Comparison of ENCODE assay signal across 25 cellular contexts in the genomic region with DNA sequence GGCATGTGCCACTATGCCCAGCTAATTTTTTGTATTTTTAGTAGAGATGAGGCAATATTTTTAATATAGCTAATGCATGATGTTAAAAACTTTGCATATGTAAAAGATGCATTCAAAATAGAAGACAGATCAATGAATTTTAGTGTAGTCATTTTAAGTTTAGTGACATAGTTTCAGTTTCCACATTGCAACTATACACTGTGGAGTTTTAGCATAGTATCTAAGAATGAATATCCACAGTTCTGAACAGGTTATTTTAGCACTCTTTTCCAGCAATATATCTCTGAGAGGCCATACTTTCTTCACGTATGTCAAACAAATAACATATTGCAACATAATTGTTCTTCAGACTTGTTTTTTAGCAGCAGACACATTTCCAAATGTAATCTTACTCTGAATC. TPM values are rescaled to one million over a fixed set of nuclear protein-coding genes. Genes with fewer than 3 reads are reported as not detected.
DNase-seq lines count a peak whose midpoint lies in the region; ATAC-seq, FAIRE-seq and TF ChIP-seq lines count a peak whose summit lies in the region.
"Had no signal": no experiment of that assay in that cellular context is flagged by ENCODE, and none has a peak within 500 bp of the region (broad histone marks: within the 10 kb centered on the region; RNA-seq: fewer than 3 reads in every experiment).

No MANE protein-coding gene starts in this region.

- H3K9me3 ChIP-seq in HepG2 (ENCODE audit: low read length) (no peaks in the 10 kb centered on the region), right lobe of liver (no peaks in the 10 kb centered on the region)
- H3K9me3 ChIP-seq: A549; BLaER1 treated with 17β-estradiol and CSF1 and Interleukin-3, amounts not matched to agents 10 nM and 100 nM; SJCRH30 had no signal

- intact Hi-C loops in activated CD4-positive, alpha-beta memory T cell treated with anti-CD3 and anti-CD28 coated beads for 36 hours (cut with micrococcal nuclease): loop anchor here (10.0 kb wide), 1 partner anchor 149 kb away; no protein-coding TSS in a partner anchor
- intact Hi-C loops in HepG2 (cut with micrococcal nuclease; ENCODE audit: unreplicated experiment): no loop called here
- intact Hi-C loops in right lobe of liver (cut with DNase I): no loop called here

- no peak overlapping the region for H3K4me2 ChIP-seq in HepG2 (ENCODE audit: low read depth, low read length)
- H3K4me2 ChIP-seq: A549; BLaER1 treated with 17β-estradiol and CSF1 and Interleukin-3, amounts not matched to agents 10 nM and 100 nM; PC-9 had no signal

- TF ChIP-seq RAD21 in HepG2 (CRISPR knock-in tag; IDR thresholded peaks at IDR 0.05): no peak

- peaks cover 7% of the 10 kb centered on the region for H3K4me1 Mint-ChIP-seq in activated CD4-positive, alpha-beta memory T cell treated with anti-CD3 and anti-CD28 coated beads for 36 hours (ENCODE audit: low read depth)
- peaks cover 6% of the 10 kb centered on the region for H3K4me1 Mint-ChIP-seq in activated CD4-positive, alpha-beta memory T cell treated with anti-CD3 and anti-CD28 coated beads, Interleukin-2, amount 10 ng/mL, durations not matched to agents 7 days and 5 days

- no peaks in the 10 kb centered on the region for H3K36me3 ChIP-seq in HepG2 (replicated peaks in 1 of 2; ENCODE audit: control insufficient read depth in 1 of 2, insufficient read depth in 2 of 2, low read length in 2 of 2)
- H3K36me3 ChIP-seq in right lobe of liver: peaks cover 0 to 69% (median 17%) of the 10 kb centered on the region in 4 donors
- H3K36me3 ChIP-seq: SJCRH30 had no signal

- H3K4me3 ChIP-seq in HepG2 (replicated peaks in 1 of 3; ENCODE audit: insufficient read depth in 1 of 3, low read depth in 2 of 3, low read length in 3 of 3) (no peak overlapping the region), right lobe of liver (no peak overlapping the region), fibroblast of villous mesenchyme (ENCODE audit: low read depth, low read length) (no peak overlapping the region)
- H3K4me3 ChIP-seq: A549; BLaER1 treated with 17β-estradiol and CSF1 and Interleukin-3, amounts not matched to agents 10 nM and 100 nM; PC-9; SJCRH30 had no signal

- H3K79me2 ChIP-seq in HepG2 (ENCODE audit: insufficient read depth, low read length): no peaks in the 10 kb centered on the region

- H3K27me3 ChIP-seq in HepG2 (ENCODE audit: control insufficient read depth in 1 of 2, insufficient read depth in 2 of 2, low read length in 2 of 2) (peaks cover 0 to under 1% of the 10 kb centered on the region in 2 experiments; a peak in 1 of 5 replicates), right lobe of liver (no peaks in the 10 kb centered on the region)
- H3K27me3 ChIP-seq: BLaER1 treated with 17β-estradiol and CSF1 and Interleukin-3, amounts not matched to agents 10 nM and 100 nM; SJCRH30 had no signal

- in situ Hi-C loops in HepG2 (cut with HindIII; ENCODE audit: extremely low pct_ligation_motif_present, low pct_unique_long_range_greater_than_20kb): no loop called here

- TF ChIP-seq EP300 in HepG2 (IDR thresholded peaks at IDR 0.05; ENCODE audit: low read depth in 2 of 2, low read length in 2 of 2): no peak
- TF ChIP-seq EP300 in HepG2 (CRISPR knock-in tag; IDR thresholded peaks at IDR 0.05; ENCODE audit: borderline replicate concordance): no peak

- H3K4me1 ChIP-seq in HepG2 (ENCODE audit: insufficient read depth, low read length): peaks cover 8% of the 10 kb centered on the region; the same call in 1 of the 2 replicates
- peaks cover 0 to 10% (median 0%) of the 10 kb centered on the region in 4 donors for H3K4me1 ChIP-seq in right lobe of liver
- H3K4me1 ChIP-seq: A549; BLaER1 treated with 17β-estradiol and CSF1 and Interleukin-3, amounts not matched to agents 10 nM and 100 nM; SJCRH30 had no signal

- CTCF ChIA-PET in activated CD4-positive, alpha-beta memory T cell treated with anti-CD3 and anti-CD28 coated beads for 36 hours (lab: Charles Lee): interaction anchor here (1.0 to 3.0 kb wide), 3 partner anchors 46 to 192 kb away, joined by 3 to 13 read pairs (median 4); no protein-coding TSS in a partner anchor
- CTCF ChIA-PET in activated CD4-positive, alpha-beta memory T cell treated with anti-CD3 and anti-CD28 coated beads, Interleukin-2, amount 10 ng/mL, durations not matched to agents 7 days and 5 days (lab: Charles Lee): interaction anchor here (0.6 to 1.6 kb wide), 5 partner anchors 8 to 39 kb away, joined by 3 to 4 read pairs (median 4); a partner anchor contains a TSS
- CTCF ChIA-PET in HepG2 (lab: Yijun Ruan, JAX; ENCODE audit: low intra/inter-chr PET ratio, low total read pairs): no interaction called here

- FAIRE-seq in HepG2 (lab: Jason Lieb, UNC): no peak
- FAIRE-seq: A549, D721Med, GM18507, H54 had no signal

- TF ChIP-seq CTCF in HepG2 (CRISPR knock-in tag; IDR thresholded peaks at IDR 0.05): no peak
- TF ChIP-seq CTCF in right lobe of liver (IDR thresholded peaks at IDR 0.05): no peak
- no peak for TF ChIP-seq CTCF in fibroblast of villous mesenchyme (IDR thresholded peaks at IDR 0.05; ENCODE audit: insufficient read depth, low read depth, low read length)

- H3K27me3 Mint-ChIP-seq in activated CD4-positive, alpha-beta memory T cell treated with anti-CD3 and anti-CD28 coated beads for 36 hours: no peaks in the 10 kb centered on the region
- no peaks in the 10 kb centered on the region for H3K27me3 Mint-ChIP-seq in activated CD4-positive, alpha-beta memory T cell treated with anti-CD3 and anti-CD28 coated beads, Interleukin-2, amount 10 ng/mL, durations not matched to agents 7 days and 5 days
- H3K27me3 Mint-ChIP-seq: CD4-positive, alpha-beta T cell had no signal

- no peak for DNase-seq in activated CD4-positive, alpha-beta memory T cell treated with anti-CD3 and anti-CD28 coated beads for 36 hours
- no peak for DNase-seq in activated CD4-positive, alpha-beta memory T cell treated with anti-CD3 and anti-CD28 coated beads, Interleukin-2, amount 10 ng/mL, durations not matched to agents 7 days and 5 days
- DNase-seq in HepG2 (ENCODE audit: low spot score) (no peak), right lobe of liver (no peak), fibroblast of villous mesenchyme (ENCODE audit: low read depth) (peak; percentile 25), GM19238 (ENCODE audit: insufficient read length, low spot score) (no peak)
- DNase-seq: AML-193; CD4-positive, alpha-beta T cell; DMS53; KBM-7; NCI-H1105 treated with DMSO at 0.1 percent for 48 hours; NCI-H2029; NCI-H446 treated with DMSO at 0.1 percent for 48 hours; NCI-H526; NCI-H82; NK-92 treated with Interleukin-12 subunit alpha and Interleukin-12 subunit beta, amount 100 ng/mL, for 24 hours; PC-9; SJCRH30 had no signal

- 36% methylated on average over 1 of the region's 1 CpG for WGBS in HepG2 (ENCODE audit: low lambda C conversion rate)
- 69% methylated on average over 1 of the region's 1 CpG for WGBS in right lobe of liver (ENCODE audit: insufficient coverage, low coverage, low lambda C conversion rate, missing lambda C conversion rate)

- no TSS peak for BruUV-seq in HepG2 (replicated peaks; lab: Mats Ljungman, UMichigan)

- no peak overlapping the region for H2AFZ ChIP-seq in HepG2 (ENCODE audit: low read length)
- H2AFZ ChIP-seq: PC-9 had no signal

- ATAC-seq in HepG2 (no peak), right lobe of liver (no peak), HG03342 (IDR thresholded peaks at IDR 0.05; ENCODE audit: unreplicated experiment) (no peak)
- ATAC-seq: A549, Right ventricle myocardium inferior had no signal

- no peaks in the 10 kb centered on the region for H3K9me3 Mint-ChIP-seq in activated CD4-positive, alpha-beta memory T cell treated with anti-CD3 and anti-CD28 coated beads for 36 hours
- H3K9me3 Mint-ChIP-seq in activated CD4-positive, alpha-beta memory T cell treated with anti-CD3 and anti-CD28 coated beads, Interleukin-2, amount 10 ng/mL, durations not matched to agents 7 days and 5 days: no peaks in the 10 kb centered on the region
- H3K9me3 Mint-ChIP-seq: CD4-positive, alpha-beta T cell had no signal

- peaks cover 45% of the 10 kb centered on the region for H3K36me3 Mint-ChIP-seq in activated CD4-positive, alpha-beta memory T cell treated with anti-CD3 and anti-CD28 coated beads for 36 hours
- peaks cover 63% of the 10 kb centered on the region for H3K36me3 Mint-ChIP-seq in activated CD4-positive, alpha-beta memory T cell treated with anti-CD3 and anti-CD28 coated beads, Interleukin-2, amount 10 ng/mL, durations not matched to agents 7 days and 5 days (ENCODE audit: low read depth)

- H4K20me1 ChIP-seq in HepG2 (ENCODE audit: insufficient read depth, low read length): no peaks in the 10 kb centered on the region

- POLR2A ChIA-PET in activated CD4-positive, alpha-beta memory T cell treated with anti-CD3 and anti-CD28 coated beads for 36 hours (lab: Charles Lee): no interaction called here
- POLR2A ChIA-PET in activated CD4-positive, alpha-beta memory T cell treated with anti-CD3 and anti-CD28 coated beads, Interleukin-2, amount 10 ng/mL, durations not matched to agents 7 days and 5 days (lab: Charles Lee): no interaction called here
- POLR2A ChIA-PET in HepG2 (lab: Yijun Ruan, JAX): no interaction called here

- no peak overlapping the region for H3K4me3 Mint-ChIP-seq in activated CD4-positive, alpha-beta memory T cell treated with anti-CD3 and anti-CD28 coated beads for 36 hours
- no peak overlapping the region for H3K4me3 Mint-ChIP-seq in activated CD4-positive, alpha-beta memory T cell treated with anti-CD3 and anti-CD28 coated beads, Interleukin-2, amount 10 ng/mL, durations not matched to agents 7 days and 5 days
- H3K4me3 Mint-ChIP-seq: CD4-positive, alpha-beta T cell had no signal

- TF ChIP-seq POLR2A in HepG2 (IDR thresholded peaks at IDR 0.05; ENCODE audit: insufficient read depth in 1 of 2, low read depth in 2 of 2, low read length in 2 of 2): no peak
- TF ChIP-seq POLR2A in right lobe of liver (IDR thresholded peaks at IDR 0.05): no peak

- H3K9ac ChIP-seq in HepG2 (ENCODE audit: insufficient read depth, low read depth, low read length): no peak overlapping the region
- H3K9ac ChIP-seq: BLaER1 treated with 17β-estradiol and CSF1 and Interleukin-3, amounts not matched to agents 10 nM and 100 nM had no signal

- H3K27ac Mint-ChIP-seq in activated CD4-positive, alpha-beta memory T cell treated with anti-CD3 and anti-CD28 coated beads for 36 hours: peak overlapping the region; percentile 38
- no peak overlapping the region for H3K27ac Mint-ChIP-seq in activated CD4-positive, alpha-beta memory T cell treated with anti-CD3 and anti-CD28 coated beads, Interleukin-2, amount 10 ng/mL, durations not matched to agents 7 days and 5 days
- H3K27ac Mint-ChIP-seq: CD4-positive, alpha-beta T cell had no signal

- H3K27ac ChIP-seq in HepG2 (ENCODE audit: extremely low read length, insufficient read depth, low read length) (no peak overlapping the region), right lobe of liver (no peak overlapping the region)
- H3K27ac ChIP-seq: A549; BLaER1 treated with 17β-estradiol and CSF1 and Interleukin-3, amounts not matched to agents 10 nM and 100 nM; PC-9; SJCRH30 had no signal

RNA-seq across cellular contexts. Expression of a gene that starts 39.3 kb away (rescaled TPM):
- 10 to 100 TPM; 21.7 to 22.1 TPM for total RNA-seq in activated CD4-positive, alpha-beta memory T cell treated with anti-CD3 and anti-CD28 coated beads for 36 hours
- 10 to 100 TPM; 43.0 to 46.6 TPM for total RNA-seq in activated CD4-positive, alpha-beta memory T cell treated with anti-CD3 and anti-CD28 coated beads, Interleukin-2, amount 10 ng/mL, durations not matched to agents 7 days and 5 days
- total RNA-seq in HepG2 (2016; rRNA removed; fragmentation: Illumina TruSeq; extraction: Trizol) (15.4 and 22.9 TPM in 2 replicates), right lobe of liver (10 to 100 TPM; 11.0 to 28.8 (median 16.2) TPM), fibroblast of villous mesenchyme (14.2 and 18.0 TPM in 2 replicates)
- 6.4 and 11.5 TPM in 2 replicates for total RNA-seq in HepG2 (2016; cell fraction: cytosol; rRNA removed; fragmentation: Illumina TruSeq; extraction: Trizol; ENCODE audit: low read depth)
- 15.3 and 23.6 TPM in 2 replicates for total RNA-seq in HepG2 (2016; cell fraction: insoluble cytoplasmic fraction; rRNA removed; fragmentation: Illumina TruSeq; extraction: Trizol)
- 13.3 and 16.0 TPM in 2 replicates for total RNA-seq in HepG2 (2016; cell fraction: membrane; rRNA removed; fragmentation: Illumina TruSeq; extraction: Trizol)
- total RNA-seq in HepG2 (2016; cell fraction: nucleus; rRNA removed; fragmentation: Illumina TruSeq; extraction: Trizol): 24.2 and 30.2 TPM in 2 replicates
- polyA plus RNA-seq in HepG2 (2011; rRNA removed): 63.7 and 74.5 TPM in 2 replicates
- 41.9 and 60.6 TPM in 2 replicates for polyA plus RNA-seq in HepG2 (2011; cell fraction: cytosol; rRNA removed)
- polyA plus RNA-seq in HepG2 (2011; cell fraction: nucleus; rRNA removed): 332 and 383 TPM in 2 replicates
- 28.5 and 30.3 TPM in 2 replicates for polyA plus RNA-seq in HepG2 (2012)
- polyA plus RNA-seq in HepG2 (2016; cell fraction: cytosol; fragmentation: Illumina TruSeq; extraction: Trizol; ENCODE audit: low read depth): 10.6 and 14.5 TPM in 2 replicates
- polyA plus RNA-seq in HepG2 (2016; cell fraction: insoluble cytoplasmic fraction; fragmentation: Illumina TruSeq; extraction: Trizol; ENCODE audit: low read depth): 24.0 and 24.9 TPM in 2 replicates
- 15.6 and 19.9 TPM in 2 replicates for polyA plus RNA-seq in HepG2 (2016; cell fraction: membrane; fragmentation: Illumina TruSeq; extraction: Trizol; ENCODE audit: low read depth)
- 93.8 and 96.1 TPM in 2 replicates for polyA plus RNA-seq in HepG2 (2016; cell fraction: nucleus; fragmentation: Illumina TruSeq; extraction: Trizol; ENCODE audit: insufficient read depth, low read depth)
- 7.4 and 16.0 TPM in 2 replicates for polyA minus RNA-seq in HepG2 (2011; rRNA and poly(A)+ RNA removed; ENCODE audit: low replicate concordance)
- polyA minus RNA-seq in HepG2 (2011; cell fraction: cytosol; rRNA and poly(A)+ RNA removed): 5.2 and 5.7 TPM in 2 replicates
- 21.3 and 23.3 TPM in 2 replicates for polyA minus RNA-seq in HepG2 (2011; cell fraction: nucleus; rRNA and poly(A)+ RNA removed)

RNA-seq across cellular contexts. Expression of a gene that starts 39.4 kb away (rescaled TPM):
- 100 to 1,000 TPM; 247 to 248 TPM for total RNA-seq in activated CD4-positive, alpha-beta memory T cell treated with anti-CD3 and anti-CD28 coated beads for 36 hours
- total RNA-seq in activated CD4-positive, alpha-beta memory T cell treated with anti-CD3 and anti-CD28 coated beads, Interleukin-2, amount 10 ng/mL, durations not matched to agents 7 days and 5 days: 100 to 1,000 TPM; 153 to 156 TPM
- total RNA-seq in HepG2 (2016; rRNA removed; fragmentation: Illumina TruSeq; extraction: Trizol) (239 and 271 TPM in 2 replicates), right lobe of liver (100 to 1,000 TPM in 2 of 6 experiments, 10 to 100 TPM in 4; 64.1 to 116 (median 84.4) TPM), fibroblast of villous mesenchyme (122 TPM in 2 replicates)
- 772 and 890 TPM in 2 replicates for total RNA-seq in HepG2 (2016; cell fraction: cytosol; rRNA removed; fragmentation: Illumina TruSeq; extraction: Trizol; ENCODE audit: low read depth)
- 220 and 264 TPM in 2 replicates for total RNA-seq in HepG2 (2016; cell fraction: insoluble cytoplasmic fraction; rRNA removed; fragmentation: Illumina TruSeq; extraction: Trizol)
- 708 and 781 TPM in 2 replicates for total RNA-seq in HepG2 (2016; cell fraction: membrane; rRNA removed; fragmentation: Illumina TruSeq; extraction: Trizol)
- 90.3 and 98.5 TPM in 2 replicates for total RNA-seq in HepG2 (2016; cell fraction: nucleus; rRNA removed; fragmentation: Illumina TruSeq; extraction: Trizol)
- 228 and 250 TPM in 2 replicates for polyA plus RNA-seq in HepG2 (2011; rRNA removed)
- polyA plus RNA-seq in HepG2 (2011; cell fraction: cytosol; rRNA removed): 212 and 323 TPM in 2 replicates
- polyA plus RNA-seq in HepG2 (2011; cell fraction: nucleus; rRNA removed): 85.7 and 87.5 TPM in 2 replicates
- 91.2 and 111 TPM in 2 replicates for polyA plus RNA-seq in HepG2 (2012)
- polyA plus RNA-seq in HepG2 (2016; cell fraction: cytosol; fragmentation: Illumina TruSeq; extraction: Trizol; ENCODE audit: low read depth): 1,341 and 1,562 TPM in 2 replicates
- polyA plus RNA-seq in HepG2 (2016; cell fraction: insoluble cytoplasmic fraction; fragmentation: Illumina TruSeq; extraction: Trizol; ENCODE audit: low read depth): 353 and 387 TPM in 2 replicates
- 984 and 1,090 TPM in 2 replicates for polyA plus RNA-seq in HepG2 (2016; cell fraction: membrane; fragmentation: Illumina TruSeq; extraction: Trizol; ENCODE audit: low read depth)
- polyA plus RNA-seq in HepG2 (2016; cell fraction: nucleus; fragmentation: Illumina TruSeq; extraction: Trizol; ENCODE audit: insufficient read depth, low read depth): 258 and 277 TPM in 2 replicates
- 103 and 232 TPM in 2 replicates for polyA minus RNA-seq in HepG2 (2011; rRNA and poly(A)+ RNA removed; ENCODE audit: low replicate concordance)
- polyA minus RNA-seq in HepG2 (2011; cell fraction: cytosol; rRNA and poly(A)+ RNA removed): 61.2 and 64.5 TPM in 2 replicates
- 30.1 and 34.2 TPM in 2 replicates for polyA minus RNA-seq in HepG2 (2011; cell fraction: nucleus; rRNA and poly(A)+ RNA removed)

RNA-seq across cellular contexts. Expression of a gene that starts 47.5 kb away (rescaled TPM):
- total RNA-seq in activated CD4-positive, alpha-beta memory T cell treated with anti-CD3 and anti-CD28 coated beads for 36 hours: 10 to 100 TPM; 31.2 to 33.4 TPM
- 10 to 100 TPM; 74.1 to 75.0 TPM for total RNA-seq in activated CD4-positive, alpha-beta memory T cell treated with anti-CD3 and anti-CD28 coated beads, Interleukin-2, amount 10 ng/mL, durations not matched to agents 7 days and 5 days
- total RNA-seq in HepG2 (2016; rRNA removed; fragmentation: Illumina TruSeq; extraction: Trizol) (9.9 and 12.8 TPM in 2 replicates), right lobe of liver (1 to 10 TPM; 2.2 to 6.2 (median 4.9) TPM), fibroblast of villous mesenchyme (7.7 and 9.1 TPM in 2 replicates)
- total RNA-seq in HepG2 (2016; cell fraction: cytosol; rRNA removed; fragmentation: Illumina TruSeq; extraction: Trizol; ENCODE audit: low read depth): 6.1 and 6.8 TPM in 2 replicates
- total RNA-seq in HepG2 (2016; cell fraction: insoluble cytoplasmic fraction; rRNA removed; fragmentation: Illumina TruSeq; extraction: Trizol): 11.7 and 11.8 TPM in 2 replicates
- total RNA-seq in HepG2 (2016; cell fraction: membrane; rRNA removed; fragmentation: Illumina TruSeq; extraction: Trizol): 6.6 TPM in 2 replicates
- 10.4 and 14.3 TPM in 2 replicates for total RNA-seq in HepG2 (2016; cell fraction: nucleus; rRNA removed; fragmentation: Illumina TruSeq; extraction: Trizol)
- polyA plus RNA-seq in HepG2 (2011; rRNA removed): 10.5 and 11.2 TPM in 2 replicates
- polyA plus RNA-seq in HepG2 (2011; cell fraction: cytosol; rRNA removed): 6.0 and 15.2 TPM in 2 replicates
- 68.6 and 87.5 TPM in 2 replicates for polyA plus RNA-seq in HepG2 (2011; cell fraction: nucleus; rRNA removed)
- 4.6 and 6.6 TPM in 2 replicates for polyA plus RNA-seq in HepG2 (2012)
- 4.5 and 5.4 TPM in 2 replicates for polyA plus RNA-seq in HepG2 (2016; cell fraction: cytosol; fragmentation: Illumina TruSeq; extraction: Trizol; ENCODE audit: low read depth)
- polyA plus RNA-seq in HepG2 (2016; cell fraction: insoluble cytoplasmic fraction; fragmentation: Illumina TruSeq; extraction: Trizol; ENCODE audit: low read depth): 8.2 and 10.7 TPM in 2 replicates
- 5.8 and 5.9 TPM in 2 replicates for polyA plus RNA-seq in HepG2 (2016; cell fraction: membrane; fragmentation: Illumina TruSeq; extraction: Trizol; ENCODE audit: low read depth)
- polyA plus RNA-seq in HepG2 (2016; cell fraction: nucleus; fragmentation: Illumina TruSeq; extraction: Trizol; ENCODE audit: insufficient read depth, low read depth): 28.9 and 39.4 TPM in 2 replicates
- 8.1 and 15.6 TPM in 2 replicates for polyA minus RNA-seq in HepG2 (2011; rRNA and poly(A)+ RNA removed; ENCODE audit: low replicate concordance)
- polyA minus RNA-seq in HepG2 (2011; cell fraction: cytosol; rRNA and poly(A)+ RNA removed): 4.1 and 5.1 TPM in 2 replicates
- polyA minus RNA-seq in HepG2 (2011; cell fraction: nucleus; rRNA and poly(A)+ RNA removed): 8.7 and 9.7 TPM in 2 replicates
